Comparison of ENCODE assay signal across 17 cellular contexts in the genomic region with DNA sequence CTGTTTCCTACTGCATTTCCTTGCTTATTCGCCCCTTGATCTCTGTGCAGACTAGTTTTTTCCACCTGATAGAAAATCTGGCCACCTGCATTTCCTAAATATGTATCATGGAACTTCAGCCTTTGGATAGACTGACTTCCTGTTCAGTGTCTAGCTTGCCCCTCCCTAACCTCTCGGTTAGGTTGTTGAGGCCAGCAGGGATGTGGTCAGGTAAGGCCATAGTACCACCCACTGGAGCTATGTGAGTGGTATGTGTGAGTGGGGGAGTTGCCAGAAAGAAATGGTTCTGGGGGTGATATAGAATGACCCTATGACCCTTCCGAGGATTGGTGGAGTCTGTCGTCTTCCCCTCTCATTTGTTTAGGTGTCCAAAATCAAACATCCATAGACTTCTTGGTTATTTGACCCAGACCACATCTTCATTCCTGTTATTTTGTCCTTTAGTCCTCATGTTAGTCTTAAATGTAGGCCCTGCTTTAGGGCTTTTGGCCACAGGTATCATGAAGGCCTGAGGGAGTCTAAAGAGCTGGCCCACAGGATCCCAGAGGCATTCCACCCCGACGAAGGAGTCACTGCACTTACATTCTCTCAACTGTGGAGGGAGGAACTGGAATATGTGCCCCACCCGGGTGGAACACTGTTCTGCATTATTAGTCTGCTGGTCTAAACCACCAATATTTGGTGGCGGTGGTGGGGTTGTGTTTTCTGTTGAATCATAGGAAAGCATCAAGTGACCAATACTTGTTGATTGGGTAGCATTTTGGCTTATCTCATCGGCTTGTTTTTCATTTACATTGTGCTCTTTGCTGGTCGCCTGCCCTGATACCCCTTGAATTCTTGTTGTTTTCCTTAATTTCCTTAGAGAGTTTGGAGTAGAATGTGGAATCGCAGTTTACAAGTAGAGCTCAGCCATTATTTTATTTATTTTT. TPM values are rescaled to one million over a fixed set of nuclear protein-coding genes. Genes with fewer than 3 reads are reported as not detected.
DNase-seq lines count a peak whose midpoint lies in the region; ATAC-seq and TF ChIP-seq lines count a peak whose summit lies in the region.
"Had no signal": no experiment of that assay in that cellular context is flagged by ENCODE, and none has a peak within 500 bp of the region (broad histone marks: within the 10 kb centered on the region; RNA-seq: fewer than 3 reads in every experiment).

No MANE protein-coding gene starts in this region.

- POLR2A ChIA-PET in activated CD8-positive, alpha-beta T cell treated with anti-CD3 and anti-CD28 coated beads, Interleukin-2, amount 10 ng/mL, durations not matched to agents 7 days and 5 days (lab: Charles Lee): no interaction called here

- CTCF ChIA-PET in activated CD8-positive, alpha-beta T cell treated with anti-CD3 and anti-CD28 coated beads, Interleukin-2, amount 10 ng/mL, durations not matched to agents 7 days and 5 days (lab: Charles Lee): interaction anchor here (0.7 to 1.0 kb wide), 4 partner anchors 21 to 64 kb away, joined by 3 to 4 read pairs (median 3); no protein-coding TSS in a partner anchor

- H3K79me2 ChIP-seq in GM23248 (ENCODE audit: insufficient read depth): peaks cover 100% of the 10 kb centered on the region

- H3F3A ChIP-seq in GM23248 (ENCODE audit: insufficient read depth): no peaks in the 10 kb centered on the region

- no peak for DNase-seq in stimulated activated naive CD8-positive, alpha-beta T cell treated with anti-CD3 and anti-CD28 coated beads, Interleukin-15, Interleukin-2, amounts not matched to agents 100 U/mL and 50 U/mL, for 24 hours
- no peak for DNase-seq in stimulated activated naive CD8-positive, alpha-beta T cell treated with anti-CD3 and anti-CD28 coated beads, Interleukin-15, amount 100 ng/mL, for 72 hours
- no peak for DNase-seq in activated CD8-positive, alpha-beta T cell treated with anti-CD3 and anti-CD28 coated beads, Interleukin-2, amount 10 ng/mL, durations not matched to agents 7 days and 5 days
- DNase-seq in left colon (no peak), foreskin fibroblast (no peak), GM23248 (no peak), endothelial cell (ENCODE audit: low spot score) (no peak), ACHN (no peak)
- DNase-seq: amniotic stem cell; effector CD8-positive, alpha-beta T cell; left cardiac atrium; MG63; midbrain; NCI-H446; occipital lobe had no signal

- H3K4me3 ChIP-seq in foreskin fibroblast (ENCODE audit: low read depth in 1 of 2, low read length in 2 of 2) (no peak overlapping the region), GM23248 (no peak overlapping the region)
- H3K4me3 ChIP-seq: MG63 had no signal

- in situ Hi-C loops in GM23248 (cut with MboI) (no loop called here), ACHN (cut with HindIII; ENCODE audit: low pct_ligation_motif_present, low pct_unique_long_range_greater_than_20kb, low sequenced_read_pairs) (no loop called here)

- no peak overlapping the region for H3K4me2 ChIP-seq in GM23248 (ENCODE audit: unreplicated experiment)

- no peaks in the 10 kb centered on the region for H3K27me3 ChIP-seq in GM23248 (replicated peaks; ENCODE audit: insufficient read depth)
- H3K27me3 ChIP-seq: MG63 had no signal

- peak overlapping the region in 1 of 2 donors; percentile 66 for H3K27ac Mint-ChIP-seq in stimulated activated naive CD8-positive, alpha-beta T cell treated with anti-CD3 and anti-CD28 coated beads, Interleukin-15, amount 100 ng/mL, for 72 hours
- H3K27ac Mint-ChIP-seq in activated CD8-positive, alpha-beta T cell treated with anti-CD3 and anti-CD28 coated beads, Interleukin-2, amount 10 ng/mL, durations not matched to agents 7 days and 5 days: peak overlapping the region; percentile 67
- no peak overlapping the region for H3K27ac Mint-ChIP-seq in endothelial cell (ENCODE audit: unreplicated experiment)

- H3K27me3 Mint-ChIP-seq in stimulated activated naive CD8-positive, alpha-beta T cell treated with anti-CD3 and anti-CD28 coated beads, Interleukin-15, amount 100 ng/mL, for 72 hours: no peaks in the 10 kb centered on the region
- no peaks in the 10 kb centered on the region for H3K27me3 Mint-ChIP-seq in activated CD8-positive, alpha-beta T cell treated with anti-CD3 and anti-CD28 coated beads, Interleukin-2, amount 10 ng/mL, durations not matched to agents 7 days and 5 days (ENCODE audit: low read depth)
- peaks cover 2% of the 10 kb centered on the region for H3K27me3 Mint-ChIP-seq in endothelial cell (ENCODE audit: unreplicated experiment)
- H3K27me3 Mint-ChIP-seq: central memory CD8-positive, alpha-beta T cell had no signal

- peaks cover 11% of the 10 kb centered on the region for H3K4me1 ChIP-seq in GM23248 (ENCODE audit: insufficient read depth)

- no peaks in the 10 kb centered on the region for H3K9me2 ChIP-seq in GM23248 (ENCODE audit: insufficient read depth)

- peaks cover 15% of the 10 kb centered on the region; the same call in 1 of the 2 replicates for H4K20me1 ChIP-seq in GM23248 (ENCODE audit: insufficient read depth)

- H3K4me1 Mint-ChIP-seq in stimulated activated naive CD8-positive, alpha-beta T cell treated with anti-CD3 and anti-CD28 coated beads, Interleukin-15, amount 100 ng/mL, for 72 hours: peaks cover 87% of the 10 kb centered on the region
- peaks cover 78% of the 10 kb centered on the region for H3K4me1 Mint-ChIP-seq in activated CD8-positive, alpha-beta T cell treated with anti-CD3 and anti-CD28 coated beads, Interleukin-2, amount 10 ng/mL, durations not matched to agents 7 days and 5 days (ENCODE audit: low read depth)
- H3K4me1 Mint-ChIP-seq in endothelial cell (ENCODE audit: unreplicated experiment): peaks cover 20% of the 10 kb centered on the region

- H3K9ac ChIP-seq in GM23248: no peak overlapping the region

- intact Hi-C loops in left colon (cut with DNase I, micrococcal nuclease): no loop called here

- H3K4me3 Mint-ChIP-seq in stimulated activated naive CD8-positive, alpha-beta T cell treated with anti-CD3 and anti-CD28 coated beads, Interleukin-15, amount 100 ng/mL, for 72 hours: peak overlapping the region in 1 of 2 donors; percentile 8
- H3K4me3 Mint-ChIP-seq in activated CD8-positive, alpha-beta T cell treated with anti-CD3 and anti-CD28 coated beads, Interleukin-2, amount 10 ng/mL, durations not matched to agents 7 days and 5 days: no peak overlapping the region
- H3K4me3 Mint-ChIP-seq in endothelial cell (ENCODE audit: unreplicated experiment): no peak overlapping the region
- H3K4me3 Mint-ChIP-seq: central memory CD8-positive, alpha-beta T cell had no signal

- no peak overlapping the region for H2AFZ ChIP-seq in GM23248

- no peaks in the 10 kb centered on the region for H3K9me3 Mint-ChIP-seq in stimulated activated naive CD8-positive, alpha-beta T cell treated with anti-CD3 and anti-CD28 coated beads, Interleukin-15, amount 100 ng/mL, for 72 hours
- H3K9me3 Mint-ChIP-seq in activated CD8-positive, alpha-beta T cell treated with anti-CD3 and anti-CD28 coated beads, Interleukin-2, amount 10 ng/mL, durations not matched to agents 7 days and 5 days (ENCODE audit: insufficient read depth): no peaks in the 10 kb centered on the region
- no peaks in the 10 kb centered on the region for H3K9me3 Mint-ChIP-seq in endothelial cell (ENCODE audit: unreplicated experiment)
- H3K9me3 Mint-ChIP-seq: central memory CD8-positive, alpha-beta T cell had no signal

- peak; percentile 26 for ATAC-seq in stimulated activated naive CD8-positive, alpha-beta T cell treated with anti-CD3 and anti-CD28 coated beads, Interleukin-15, Interleukin-2, amounts not matched to agents 100 U/mL and 50 U/mL, for 24 hours
- no peak for ATAC-seq in stimulated activated naive CD8-positive, alpha-beta T cell treated with anti-CD3 and anti-CD28 coated beads, Interleukin-15, amount 100 ng/mL, for 72 hours
- no peak for ATAC-seq in activated CD8-positive, alpha-beta T cell treated with anti-CD3 and anti-CD28 coated beads, Interleukin-2, amount 10 ng/mL, durations not matched to agents 7 days and 5 days
- peak; percentile 55 for ATAC-seq in left colon
- ATAC-seq: activated CD4-positive, CD25-positive, alpha-beta regulatory T cell treated with anti-CD3 and anti-CD28 coated beads, Interleukin-2, amount 50 U/mL, for 24 hours; left cardiac atrium had no signal

- peaks cover 60% of the 10 kb centered on the region for H3K36me3 Mint-ChIP-seq in activated CD8-positive, alpha-beta T cell treated with anti-CD3 and anti-CD28 coated beads, Interleukin-2, amount 10 ng/mL, durations not matched to agents 7 days and 5 days (ENCODE audit: low read depth)
- H3K36me3 Mint-ChIP-seq in endothelial cell (ENCODE audit: low read depth, unreplicated experiment): no peaks in the 10 kb centered on the region

- WGBS in GM23248 (ENCODE audit: low coverage in 1 of 2, low lambda C conversion rate in 2 of 2, missing lambda C conversion rate in 2 of 2), 2 experiments: 92 to 94% methylated on average over 11 of the region's 11 CpGs

- no peaks in the 10 kb centered on the region for H3K9me3 ChIP-seq in GM23248 (ENCODE audit: low read depth)
- H3K9me3 ChIP-seq: MG63 had no signal

- H3K36me3 ChIP-seq in GM23248 (ENCODE audit: low read depth): peaks cover under 1% of the 10 kb centered on the region; the same call in 1 of the 2 replicates

- H3K27ac ChIP-seq in GM23248: no peak overlapping the region

- TF ChIP-seq CTCF in foreskin fibroblast (IDR thresholded peaks at IDR 0.05; ENCODE audit: low read depth, low read length): no peak
- no peak for TF ChIP-seq CTCF in endothelial cell (IDR thresholded peaks at IDR 0.05; ENCODE audit: unreplicated experiment)

RNA-seq across cellular contexts. Expression of gene CAB39, which starts 21.9 kb away (rescaled TPM):
- total RNA-seq in activated CD8-positive, alpha-beta T cell treated with anti-CD3 and anti-CD28 coated beads, Interleukin-2, amount 10 ng/mL, durations not matched to agents 7 days and 5 days: 100 to 1,000 TPM; 175 to 178 TPM
- total RNA-seq in left colon (100 to 1,000 TPM; 116 to 143 TPM), endothelial cell (ENCODE audit: unreplicated experiment) (48.7 TPM)
- total RNA-seq in GM23248 (2014; rRNA removed; shearing (Covaris generic)): 49.1 and 52.1 TPM in 2 replicates
- 22.7 and 23.1 TPM in 2 replicates for polyA plus RNA-seq in GM23248 (2016; fragmentation: Nextera tagmentation; extraction: Ambion mirVana)

Comparison
In these comparisons a context has a peak if more than half of its experiments do, and no peak if none do; other contexts are left out.
1. ATAC-seq: peak in stimulated activated naive CD8-positive, alpha-beta T cell treated with anti-CD3 and anti-CD28 coated beads, Interleukin-15, Interleukin-2, amounts not matched to agents 100 U/mL and 50 U/mL, for 24 hours (single experiment) and left colon (single experiment); none in stimulated activated naive CD8-positive, alpha-beta T cell treated with anti-CD3 and anti-CD28 coated beads, Interleukin-15, amount 100 ng/mL, for 72 hours (single experiment) and activated CD8-positive, alpha-beta T cell treated with anti-CD3 and anti-CD28 coated beads, Interleukin-2, amount 10 ng/mL, durations not matched to agents 7 days and 5 days (single experiment).